13 cellular contexts compared by ENCODE assay signal in the genomic region with DNA sequence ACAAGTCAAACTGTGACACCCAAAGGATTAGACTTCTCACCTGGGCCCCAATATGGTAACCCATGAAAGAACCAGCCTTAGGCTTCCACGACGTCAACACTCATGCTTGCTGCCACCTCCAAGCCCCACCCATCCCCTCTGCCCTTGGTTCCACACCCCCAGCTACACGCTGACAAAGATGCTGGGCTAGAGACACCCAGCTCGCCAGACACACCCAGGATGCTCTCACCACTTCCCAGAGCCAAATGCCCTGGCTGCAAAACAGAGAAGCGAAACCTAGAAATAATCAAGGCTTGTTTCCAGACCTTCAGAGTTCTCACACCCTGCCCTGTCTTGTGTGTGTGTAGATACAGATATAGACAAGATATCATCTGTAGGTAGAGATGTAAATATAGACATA. TPM values are rescaled to one million over a fixed set of nuclear protein-coding genes. Genes with fewer than 3 reads are reported as not detected.
A peak's percentile ranks its signal among the peaks of the same experiment; 100 is the strongest.
DNase-seq lines count a peak whose midpoint lies in the region; ATAC-seq, FAIRE-seq and TF ChIP-seq lines count a peak whose summit lies in the region.
"Had no signal": no experiment of that assay in that cellular context is flagged by ENCODE, and none has a peak within 500 bp of the region (broad histone marks: within the 10 kb centered on the region; RNA-seq: fewer than 3 reads in every experiment).

No MANE protein-coding gene starts in this region.

- DNase-seq in activated T-cell treated with anti-CD3 and anti-CD28 coated beads for 1 hour (ENCODE audit: low read depth) = peak; percentile 12
- DNase-seq in activated T-cell treated with anti-CD3 and anti-CD28 coated beads, Interleukin-2, amount 50 U/mL, for 24 hours = no peak
- DNase-seq in NOMO-1 (lab: John Stamatoyannopoulos, UW; ENCODE audit: unreplicated experiment in 2 of 2) = peak; percentile 83 to 91
- DNase-seq in activated effector memory CD4-positive, alpha-beta T cell treated with Interleukin-2 at 50 U/mL for 16 hours = peak; percentile 62
- DNase-seq in spleen = peak; percentile 75
- DNase-seq in adrenal gland = no peak
- DNase-seq in D721Med (ENCODE audit: insufficient read length, low spot score) = no peak
- no peak for DNase-seq in left ventricle myocardium superior
- DNase-seq: cortex of kidney, NCI-H526 had no signal

- H3K27me3 Mint-ChIP-seq in activated T-cell treated with anti-CD3 and anti-CD28 coated beads, Interleukin-2, amount 50 U/mL, for 24 hours = no peaks in the 10 kb centered on the region
- H3K27me3 Mint-ChIP-seq: type B pancreatic cell had no signal

- WGBS in spleen, 5 donors = 44 to 79% (median 68%) methylated on average over 5 of the region's 5 CpGs
- 63 to 72% (median 68%) methylated on average over 5 of the region's 5 CpGs for WGBS in adrenal gland, 4 donors

- no peak overlapping the region for H3K4me3 Mint-ChIP-seq in activated T-cell treated with anti-CD3 and anti-CD28 coated beads, Interleukin-2, amount 50 U/mL, for 24 hours
- H3K4me3 Mint-ChIP-seq: type B pancreatic cell had no signal

- intact Hi-C loops in spleen (cut with DNase I; ENCODE audit: low total_unique reads) (no loop called here), adrenal gland (cut with DNase I) (no loop called here), left ventricle myocardium superior (cut with micrococcal nuclease) (no loop called here)

- no peak for TF ChIP-seq POLR2A in spleen (IDR thresholded peaks at IDR 0.05)
- TF ChIP-seq POLR2A in adrenal gland (IDR thresholded peaks at IDR 0.05) = no peak

- H3K27ac ChIP-seq in spleen (no peak overlapping the region), adrenal gland (no peak overlapping the region)
- H3K27ac ChIP-seq: A549 had no signal

- no peak overlapping the region for H3K4me3 ChIP-seq in spleen
- H3K4me3 ChIP-seq in adrenal gland = no peak overlapping the region
- H3K4me3 ChIP-seq: A549 had no signal

- no peak for ATAC-seq in left ventricle myocardium superior
- ATAC-seq: A549, HCT116 had no signal

- H3K27me3 ChIP-seq in spleen (replicated peaks in 1 of 7) = no peaks in the 10 kb centered on the region
- no peaks in the 10 kb centered on the region for H3K27me3 ChIP-seq in adrenal gland

- no peaks in the 10 kb centered on the region for H3K9me3 Mint-ChIP-seq in activated T-cell treated with anti-CD3 and anti-CD28 coated beads, Interleukin-2, amount 50 U/mL, for 24 hours

- TF ChIP-seq CTCF in spleen (IDR thresholded peaks at IDR 0.05 in 8 of 11, conservative IDR thresholded peaks at IDR 0.05 in 3 of 11) = no peak
- no peak for TF ChIP-seq CTCF in adrenal gland (IDR thresholded peaks at IDR 0.05)
- no peak for TF ChIP-seq CTCF in D721Med (IDR thresholded peaks at IDR 0.05; ENCODE audit: insufficient read depth, missing control alignments)

- H3K36me3 ChIP-seq in spleen (no peaks in the 10 kb centered on the region), adrenal gland (replicated peaks in 1 of 2) (no peaks in the 10 kb centered on the region)

- H3K27ac Mint-ChIP-seq in activated T-cell treated with anti-CD3 and anti-CD28 coated beads, Interleukin-2, amount 50 U/mL, for 24 hours = no peak overlapping the region

- FAIRE-seq in D721Med (lab: Jason Lieb, UNC) = no peak
- FAIRE-seq: A549 had no signal

- H3K4me1 Mint-ChIP-seq in activated T-cell treated with anti-CD3 and anti-CD28 coated beads, Interleukin-2, amount 50 U/mL, for 24 hours (ENCODE audit: low read depth) = peaks cover 4% of the 10 kb centered on the region

- H3K9me3 ChIP-seq in spleen = no peaks in the 10 kb centered on the region
- no peaks in the 10 kb centered on the region for H3K9me3 ChIP-seq in adrenal gland (replicated peaks in 1 of 3)

- no peaks in the 10 kb centered on the region for H3K4me1 ChIP-seq in spleen
- H3K4me1 ChIP-seq in adrenal gland (replicated peaks in 1 of 2) = no peaks in the 10 kb centered on the region
- H3K4me1 ChIP-seq: A549 had no signal

- H3K36me3 Mint-ChIP-seq in activated T-cell treated with anti-CD3 and anti-CD28 coated beads, Interleukin-2, amount 50 U/mL, for 24 hours (ENCODE audit: low read depth) = no peaks in the 10 kb centered on the region

RNA-seq across cellular contexts. Expression of gene ADCY9, which starts 26.0 kb away (rescaled TPM):
- 10 to 100 TPM in 5 of 7 donors, 1 to 10 TPM in 2; 8.3 to 23.0 (median 14.9) TPM for total RNA-seq in spleen
- 1 to 10 TPM in 2 of 3 donors, under 1 TPM in 1; 0.70 to 2.9 (median 1.2) TPM for polyA plus RNA-seq in spleen
- 10 to 100 TPM; 16.8 to 37.6 (median 21.4) TPM for total RNA-seq in adrenal gland
- 1 to 10 TPM; 3.7 to 9.0 (median 5.5) TPM for polyA plus RNA-seq in adrenal gland
- 53.5 TPM for total RNA-seq in left ventricle myocardium superior

Comparison
In these comparisons a context has a peak if more than half of its experiments do, and no peak if none do; other contexts are left out.
1. DNase-seq: peak in activated T-cell treated with anti-CD3 and anti-CD28 coated beads for 1 hour (single experiment), NOMO-1 (2 of 2), activated effector memory CD4-positive, alpha-beta T cell treated with Interleukin-2 at 50 U/mL for 16 hours (single experiment) and spleen (single experiment); none in activated T-cell treated with anti-CD3 and anti-CD28 coated beads, Interleukin-2, amount 50 U/mL, for 24 hours (single experiment), adrenal gland (0 of 7), D721Med (single experiment) and left ventricle myocardium superior (single experiment).